In genomic region chr16:10623059-10623458, GRCh38 we compare ENCODE assay signal across 22 cellular contexts. TPM values are rescaled to one million over a fixed set of nuclear protein-coding genes. Genes with fewer than 3 reads are reported as not detected.
"Had no signal": no experiment of that assay in that cellular context is flagged by ENCODE, and none has a peak within 500 bp of the region (broad histone marks: within the 10 kb centered on the region; RNA-seq: fewer than 3 reads in every experiment).

No MANE protein-coding gene starts in this region.

- H3K9me3 ChIP-seq: SJCRH30, SK-N-SH had no signal

- H3K9ac ChIP-seq: KMS-11, SK-N-SH had no signal

- DNase-seq: activated CD4-positive, alpha-beta T cell treated with anti-CD3 and anti-CD28 coated beads for 36 hours; activated CD8-positive, alpha-beta memory T cell treated with anti-CD3 and anti-CD28 coated beads, Interleukin-2, amount 50 U/mL, for 4 hours; activated CD8-positive, alpha-beta T cell treated with anti-CD3 and anti-CD28 coated beads for 36 hours; activated gamma-delta T cell treated with Interleukin-2 at 50 U/mL for 16 hours; activated naive CD4-positive, alpha-beta T cell treated with anti-CD3 and anti-CD28 coated beads, Interleukin-2, amount 10 ng/mL, durations not matched to agents 7 days and 5 days; activated naive CD8-positive, alpha-beta T cell treated with anti-CD3 and anti-CD28 coated beads for 36 hours; activated T-cell treated with anti-CD3 and anti-CD28 coated beads, Interleukin-2, amount 50 U/mL, for 72 hours; brain microvascular endothelial cell; NCI-H1092; NCI-H1417; NCI-H1694 treated with DMSO at 0.1 percent for 48 hours; NCI-H2029 treated with DMSO at 0.1 percent for 48 hours; NCI-H345; NCI-H510A; NCI-H526 treated with DMSO at 0.1 percent for 48 hours; SJCRH30; SK-N-SH; T-helper 1 cell had no signal

- H3K36me3 ChIP-seq: brain microvascular endothelial cell, SJCRH30 had no signal

- H3K27ac ChIP-seq: brain microvascular endothelial cell, KMS-11, SJCRH30, VCaP had no signal

- H3K4me1 ChIP-seq: SJCRH30 had no signal

- ATAC-seq: activated CD4-positive, alpha-beta T cell treated with anti-CD3 and anti-CD28 coated beads for 36 hours; activated CD8-positive, alpha-beta T cell treated with anti-CD3 and anti-CD28 coated beads for 36 hours; activated T-cell treated with anti-CD3 and anti-CD28 coated beads, Interleukin-2, amount 50 U/mL, for 72 hours had no signal

- H3K4me2 ChIP-seq: KMS-11, SK-N-SH had no signal

- H3K4me3 ChIP-seq: SJCRH30 had no signal

- H3K27me3 ChIP-seq: brain microvascular endothelial cell, SJCRH30 had no signal

RNA-seq across cellular contexts. Expression of gene EMP2, which starts 42.7 kb away (rescaled TPM):
- total RNA-seq: activated CD4-positive, alpha-beta T cell treated with anti-CD3 and anti-CD28 coated beads for 36 hours; activated CD8-positive, alpha-beta T cell treated with anti-CD3 and anti-CD28 coated beads for 36 hours; activated naive CD8-positive, alpha-beta T cell treated with anti-CD3 and anti-CD28 coated beads for 36 hours; OCI-LY7; T-helper 2 cell treated with Interferon-gamma antibody and Interleukin-4, amounts not matched to agents 100 ng/mL and 5 ng/mL, for 36 hours had no signal
